In the genomic region with DNA sequence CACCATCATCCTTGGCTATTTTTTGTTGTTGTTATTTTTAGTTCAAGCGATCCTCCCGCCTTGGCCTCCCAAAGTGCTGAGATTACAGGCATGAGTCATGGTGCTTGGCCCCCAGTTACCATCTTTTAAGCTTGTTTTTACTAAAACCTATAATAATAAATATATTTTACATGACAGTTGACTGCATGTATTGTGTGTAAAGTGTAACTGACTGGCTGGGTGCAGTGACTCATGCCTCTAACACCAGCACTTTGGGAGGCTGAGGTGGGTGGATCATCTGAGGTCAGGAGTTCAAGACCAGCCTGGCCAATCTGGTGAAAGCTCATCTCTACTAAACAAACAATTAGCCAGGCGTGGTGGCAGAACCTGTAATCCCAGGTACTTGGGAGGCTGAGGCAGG, we compare ENCODE assay signal across 2 cellular contexts.
A peak's percentile ranks its signal among the peaks of the same experiment; 100 is the strongest.
TF ChIP-seq lines count a peak whose summit lies in the region.

No MANE protein-coding gene starts in this region.

TF ChIP-seq in SK-N-SH, 30 proteins besides CTCF, POLR2A, EP300 and RAD21:
- no peak for TF ChIP-seq TEAD4 (IDR thresholded peaks at IDR 0.05; ENCODE audit: borderline replicate concordance, insufficient read depth)
- peak; percentile 82 for TF ChIP-seq MEF2A (IDR thresholded peaks at IDR 0.05; ENCODE audit: borderline replicate concordance, low read depth)
- peak; percentile 21; the same call in 1 of the 2 replicates for TF ChIP-seq NFIC (IDR thresholded peaks at IDR 0.05; ENCODE audit: borderline replicate concordance)
- TF ChIP-seq SIN3A (IDR thresholded peaks at IDR 0.05; ENCODE audit: borderline replicate concordance, low read depth, low read length), result no peak
- TF ChIP-seq RCOR1 (IDR thresholded peaks at IDR 0.05; ENCODE audit: low read length), result no peak
- TF ChIP-seq REST (IDR thresholded peaks at IDR 0.05; ENCODE audit: low read depth, low read length), result no peak
- peak; percentile 67 for TF ChIP-seq RXRA (IDR thresholded peaks at IDR 0.05; ENCODE audit: borderline replicate concordance, low read depth)
- TF ChIP-seq MXI1 (IDR thresholded peaks at IDR 0.05; ENCODE audit: low read depth, low read length), result no peak
- TF ChIP-seq GABPA (IDR thresholded peaks at IDR 0.05; ENCODE audit: low read depth), result no peak
- TF ChIP-seq, protein P1, sequence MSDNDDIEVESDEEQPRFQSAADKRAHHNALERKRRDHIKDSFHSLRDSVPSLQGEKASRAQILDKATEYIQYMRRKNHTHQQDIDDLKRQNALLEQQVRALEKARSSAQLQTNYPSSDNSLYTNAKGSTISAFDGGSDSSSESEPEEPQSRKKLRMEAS (IDR thresholded peaks at IDR 0.05; ENCODE audit: low read depth), result no peak
- no peak for TF ChIP-seq USF2 (IDR thresholded peaks at IDR 0.05; ENCODE audit: borderline replicate concordance, low read depth, low read length)
- peak; percentile 45 for TF ChIP-seq PBX3 (IDR thresholded peaks at IDR 0.05)
- TF ChIP-seq, protein P2, sequence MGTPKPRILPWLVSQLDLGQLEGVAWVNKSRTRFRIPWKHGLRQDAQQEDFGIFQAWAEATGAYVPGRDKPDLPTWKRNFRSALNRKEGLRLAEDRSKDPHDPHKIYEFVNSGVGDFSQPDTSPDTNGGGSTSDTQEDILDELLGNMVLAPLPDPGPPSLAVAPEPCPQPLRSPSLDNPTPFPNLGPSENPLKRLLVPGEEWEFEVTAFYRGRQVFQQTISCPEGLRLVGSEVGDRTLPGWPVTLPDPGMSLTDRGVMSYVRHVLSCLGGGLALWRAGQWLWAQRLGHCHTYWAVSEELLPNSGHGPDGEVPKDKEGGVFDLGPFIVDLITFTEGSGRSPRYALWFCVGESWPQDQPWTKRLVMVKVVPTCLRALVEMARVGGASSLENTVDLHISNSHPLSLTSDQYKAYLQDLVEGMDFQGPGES (IDR thresholded peaks at IDR 0.05; ENCODE audit: low read depth, low read length), result no peak
- no peak for TF ChIP-seq CHD2 (IDR thresholded peaks at IDR 0.05; ENCODE audit: low read length, partially characterized antibody)
- TF ChIP-seq JUND (IDR thresholded peaks at IDR 0.05), result peak; percentile 41; the same call in 1 of the 2 replicates
- no peak for TF ChIP-seq EZH2phosphoT487 (IDR thresholded peaks at IDR 0.05; ENCODE audit: borderline replicate concordance, low read depth)
- no peak for TF ChIP-seq USF1 (IDR thresholded peaks at IDR 0.05; ENCODE audit: borderline replicate concordance, low read depth)
- peak; percentile 50 for TF ChIP-seq TCF12 (IDR thresholded peaks at IDR 0.05)
- TF ChIP-seq FOSL2 (IDR thresholded peaks at IDR 0.05; ENCODE audit: borderline replicate concordance, low read depth), result peak; percentile 29; the same call in 1 of the 2 replicates
- TF ChIP-seq YY1 (IDR thresholded peaks at IDR 0.05; ENCODE audit: low read depth), result no peak
- TF ChIP-seq SMC3 (IDR thresholded peaks at IDR 0.05; ENCODE audit: low read depth, low read length), result no peak
- no peak for TF ChIP-seq TAF1 (IDR thresholded peaks at IDR 0.05; ENCODE audit: borderline replicate concordance, low read depth, low read length)

TF ChIP-seq in SK-N-SH treated with all-trans-retinoic acid at 6 μM for 48 hours, 23 proteins besides CTCF, POLR2A, EP300 and RAD21:
- TF ChIP-seq, protein P3, sequence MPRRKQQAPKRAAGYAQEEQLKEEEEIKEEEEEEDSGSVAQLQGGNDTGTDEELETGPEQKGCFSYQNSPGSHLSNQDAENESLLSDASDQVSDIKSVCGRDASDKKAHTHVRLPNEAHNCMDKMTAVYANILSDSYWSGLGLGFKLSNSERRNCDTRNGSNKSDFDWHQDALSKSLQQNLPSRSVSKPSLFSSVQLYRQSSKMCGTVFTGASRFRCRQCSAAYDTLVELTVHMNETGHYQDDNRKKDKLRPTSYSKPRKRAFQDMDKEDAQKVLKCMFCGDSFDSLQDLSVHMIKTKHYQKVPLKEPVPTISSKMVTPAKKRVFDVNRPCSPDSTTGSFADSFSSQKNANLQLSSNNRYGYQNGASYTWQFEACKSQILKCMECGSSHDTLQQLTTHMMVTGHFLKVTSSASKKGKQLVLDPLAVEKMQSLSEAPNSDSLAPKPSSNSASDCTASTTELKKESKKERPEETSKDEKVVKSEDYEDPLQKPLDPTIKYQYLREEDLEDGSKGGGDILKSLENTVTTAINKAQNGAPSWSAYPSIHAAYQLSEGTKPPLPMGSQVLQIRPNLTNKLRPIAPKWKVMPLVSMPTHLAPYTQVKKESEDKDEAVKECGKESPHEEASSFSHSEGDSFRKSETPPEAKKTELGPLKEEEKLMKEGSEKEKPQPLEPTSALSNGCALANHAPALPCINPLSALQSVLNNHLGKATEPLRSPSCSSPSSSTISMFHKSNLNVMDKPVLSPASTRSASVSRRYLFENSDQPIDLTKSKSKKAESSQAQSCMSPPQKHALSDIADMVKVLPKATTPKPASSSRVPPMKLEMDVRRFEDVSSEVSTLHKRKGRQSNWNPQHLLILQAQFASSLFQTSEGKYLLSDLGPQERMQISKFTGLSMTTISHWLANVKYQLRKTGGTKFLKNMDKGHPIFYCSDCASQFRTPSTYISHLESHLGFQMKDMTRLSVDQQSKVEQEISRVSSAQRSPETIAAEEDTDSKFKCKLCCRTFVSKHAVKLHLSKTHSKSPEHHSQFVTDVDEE (CRISPR knock-in tag; IDR thresholded peaks at IDR 0.05), result no peak
- no peak for TF ChIP-seq ZNF8 (CRISPR knock-in tag; IDR thresholded peaks at IDR 0.05)
- TF ChIP-seq ARNTL (CRISPR knock-in tag; IDR thresholded peaks at IDR 0.05; ENCODE audit: borderline replicate concordance, low read depth), result no peak
- TF ChIP-seq ESRRG (CRISPR knock-in tag; IDR thresholded peaks at IDR 0.05), result no peak
- TF ChIP-seq OSR1 (CRISPR knock-in tag; IDR thresholded peaks at IDR 0.05), result no peak
- TF ChIP-seq SNAI2 (CRISPR knock-in tag; IDR thresholded peaks at IDR 0.05), result no peak
- no peak for TF ChIP-seq BACH2 (CRISPR knock-in tag; IDR thresholded peaks at IDR 0.05; ENCODE audit: borderline replicate concordance)
- TF ChIP-seq, protein P4, sequence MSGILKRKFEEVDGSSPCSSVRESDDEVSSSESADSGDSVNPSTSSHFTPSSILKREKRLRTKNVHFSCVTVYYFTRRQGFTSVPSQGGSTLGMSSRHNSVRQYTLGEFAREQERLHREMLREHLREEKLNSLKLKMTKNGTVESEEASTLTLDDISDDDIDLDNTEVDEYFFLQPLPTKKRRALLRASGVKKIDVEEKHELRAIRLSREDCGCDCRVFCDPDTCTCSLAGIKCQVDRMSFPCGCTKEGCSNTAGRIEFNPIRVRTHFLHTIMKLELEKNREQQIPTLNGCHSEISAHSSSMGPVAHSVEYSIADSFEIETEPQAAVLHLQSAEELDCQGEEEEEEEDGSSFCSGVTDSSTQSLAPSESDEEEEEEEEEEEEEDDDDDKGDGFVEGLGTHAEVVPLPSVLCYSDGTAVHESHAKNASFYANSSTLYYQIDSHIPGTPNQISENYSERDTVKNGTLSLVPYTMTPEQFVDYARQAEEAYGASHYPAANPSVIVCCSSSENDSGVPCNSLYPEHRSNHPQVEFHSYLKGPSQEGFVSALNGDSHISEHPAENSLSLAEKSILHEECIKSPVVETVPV (CRISPR knock-in tag; IDR thresholded peaks at IDR 0.05), result no peak
- TF ChIP-seq ZFP3 (CRISPR knock-in tag; IDR thresholded peaks at IDR 0.05), result no peak
- TF ChIP-seq CSDC2 (CRISPR knock-in tag; IDR thresholded peaks at IDR 0.05), result no peak
- no peak for TF ChIP-seq ISL1 (CRISPR knock-in tag; IDR thresholded peaks at IDR 0.05)
- TF ChIP-seq RARB (CRISPR knock-in tag; IDR thresholded peaks at IDR 0.05), result no peak
- no peak for TF ChIP-seq TCF4 (CRISPR knock-in tag; IDR thresholded peaks at IDR 0.05; ENCODE audit: borderline replicate concordance)
- TF ChIP-seq ZC3H10 (CRISPR knock-in tag; IDR thresholded peaks at IDR 0.05), result no peak
- no peak for TF ChIP-seq TOX (CRISPR knock-in tag; IDR thresholded peaks at IDR 0.05; ENCODE audit: borderline replicate concordance)
- no peak for TF ChIP-seq POU6F1 (CRISPR knock-in tag; IDR thresholded peaks at IDR 0.05; ENCODE audit: borderline replicate concordance, low read depth)
- TF ChIP-seq PATZ1 (CRISPR knock-in tag; IDR thresholded peaks at IDR 0.05; ENCODE audit: borderline replicate concordance), result no peak
